ENCODE assay signal across 35 cellular contexts in the genomic region with DNA sequence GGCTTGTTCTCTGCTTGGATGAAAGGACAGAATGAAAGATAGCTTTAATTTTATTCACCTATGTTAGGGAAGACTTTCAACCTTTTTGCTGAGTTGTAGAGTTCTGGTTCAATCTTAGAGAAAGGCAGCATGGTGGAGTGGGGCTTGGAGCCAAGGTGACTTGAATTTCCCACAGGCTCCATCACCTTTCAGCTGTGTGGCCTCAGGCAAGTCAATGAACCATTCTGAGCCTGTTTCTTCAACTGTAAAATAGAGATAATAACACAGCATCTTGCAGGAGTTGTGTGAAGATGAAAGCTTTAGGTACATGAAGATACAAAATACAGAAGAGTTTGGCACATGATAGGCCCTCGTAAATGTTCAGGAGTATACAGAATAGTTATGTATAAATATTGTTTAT.
"Had no signal": no experiment of that assay in that cellular context is flagged by ENCODE, and none has a peak within 500 bp of the region (broad histone marks: within the 10 kb centered on the region; RNA-seq: fewer than 3 reads in every experiment).

No MANE protein-coding gene starts in this region.

- DNase-seq: MG63, MM.1S, MV-4-11, NCI-H1048, NCI-H1092, NCI-H1092 treated with DMSO at 0.1 percent for 48 hours, NCI-H1105, NCI-H1105 treated with DMSO at 0.1 percent for 48 hours, NCI-H1417, NCI-H1417 treated with DMSO at 0.1 percent for 48 hours, NCI-H1436, NCI-H1436 treated with DMSO at 0.1 percent for 48 hours, NCI-H146, NCI-H1694, NCI-H1694 treated with DMSO at 0.1 percent for 48 hours, NCI-H187, NCI-H187 treated with DMSO at 0.1 percent for 48 hours, NCI-H1930, NCI-H2029, NCI-H2029 treated with DMSO at 0.1 percent for 48 hours, NCI-H2081, NCI-H2081 treated with DMSO at 0.1 percent for 48 hours, NCI-H2107, NCI-H2171, NCI-H2171 treated with DMSO at 0.1 percent for 48 hours, NCI-H2227 treated with DMSO at 0.1 percent for 48 hours, NCI-H226, NCI-H345, NCI-H446, NCI-H446 treated with DMSO at 0.1 percent for 48 hours, NCI-H510A, NCI-H510A treated with DMSO at 0.1 percent for 48 hours, NCI-H524, NCI-H524 treated with DMSO at 0.1 percent for 48 hours, NCI-H526 had no signal

- H3K9me3 ChIP-seq: MG63 had no signal

- H3K27me3 ChIP-seq: MG63 had no signal

- H3K36me3 ChIP-seq: MG63 had no signal

- H3K4me3 ChIP-seq: MG63 had no signal
